ENCODE assay signal across 3 cellular contexts in the genomic region with DNA sequence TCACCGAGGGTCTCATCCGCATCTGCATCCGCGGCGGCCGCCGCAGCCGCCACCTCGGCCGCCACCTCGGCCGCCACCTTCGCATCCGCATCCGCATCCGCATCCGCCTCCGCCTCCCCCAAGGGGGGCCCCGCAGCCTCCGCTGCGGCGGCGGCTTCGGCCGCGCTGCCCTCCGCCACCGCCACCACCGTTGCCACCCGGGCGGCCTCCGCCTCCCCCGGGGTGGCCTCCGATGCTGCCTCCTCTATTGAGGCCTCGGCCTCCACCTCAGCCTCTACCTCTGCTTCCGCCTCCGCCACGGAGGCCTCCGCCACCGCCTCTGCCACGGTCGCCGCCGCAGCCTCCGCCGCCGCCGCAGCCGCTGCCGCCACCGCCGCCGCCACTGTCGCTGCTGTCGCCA. TPM values are rescaled to one million over a fixed set of nuclear protein-coding genes. Genes with fewer than 3 reads are reported as not detected.
"Had no signal": no experiment of that assay in that cellular context is flagged by ENCODE, and none has a peak within 500 bp of the region (broad histone marks: within the 10 kb centered on the region; RNA-seq: fewer than 3 reads in every experiment).

TSS of gene PABPC1L2A (minus strand) at position 101 of the 400 bp plus-strand sequence. CDS start 126 bp downstream, outside the sequence.

RNA-seq across cellular contexts. Expression of gene PABPC1L2A, which starts in this region (rescaled TPM):
- total RNA-seq: GM23248, H4, HFFc6 had no signal
- polyA plus RNA-seq: GM23248 had no signal
